In genomic region chr18:24014062-24014985, GRCh38 we compare ENCODE assay signal across 8 cellular contexts. TPM values are rescaled to one million over a fixed set of nuclear protein-coding genes. Genes with fewer than 3 reads are reported as not detected.
DNase-seq lines count a peak whose midpoint lies in the region; ATAC-seq and TF ChIP-seq lines count a peak whose summit lies in the region.

TSS of gene TTC39C (plus strand) at chr18:24014754. CDS start at chr18:24014872, 118 bp downstream.

- peak within 1 kb of the TSS; percentile 93 for H3K4me3 Mint-ChIP-seq in activated CD8-positive, alpha-beta memory T cell treated with anti-CD3 and anti-CD28 coated beads, Interleukin-2, amount 10 ng/mL, durations not matched to agents 7 days and 5 days
- peak within 1 kb of the TSS; percentile 80 for H3K4me3 Mint-ChIP-seq in endodermal cell

- H3K27ac ChIP-seq in endodermal cell (ENCODE audit: low read depth, low read length) = peak within 1 kb of the TSS; percentile 47

- H3K36me3 Mint-ChIP-seq in activated CD8-positive, alpha-beta memory T cell treated with anti-CD3 and anti-CD28 coated beads, Interleukin-2, amount 10 ng/mL, durations not matched to agents 7 days and 5 days = peaks cover 26% of the 10 kb centered on the region
- no peaks in the 10 kb centered on the region for H3K36me3 Mint-ChIP-seq in endodermal cell (ENCODE audit: low read depth)

- peak within 1 kb of the TSS; percentile 82 for H3K27ac Mint-ChIP-seq in activated CD8-positive, alpha-beta memory T cell treated with anti-CD3 and anti-CD28 coated beads, Interleukin-2, amount 10 ng/mL, durations not matched to agents 7 days and 5 days
- H3K27ac Mint-ChIP-seq in endodermal cell = peak within 1 kb of the TSS; percentile 73

- no peaks in the 10 kb centered on the region for H3K9me3 Mint-ChIP-seq in activated CD8-positive, alpha-beta memory T cell treated with anti-CD3 and anti-CD28 coated beads, Interleukin-2, amount 10 ng/mL, durations not matched to agents 7 days and 5 days (ENCODE audit: low read depth)
- H3K9me3 Mint-ChIP-seq in endodermal cell = no peaks in the 10 kb centered on the region

- peak within 1 kb of the TSS; percentile 83 for H3K4me3 ChIP-seq in endodermal cell (ENCODE audit: low read length)
- peak within 1 kb of the TSS; percentile 68 for H3K4me3 ChIP-seq in mononuclear cell (ENCODE audit: low read length)

- no peaks in the 10 kb centered on the region for H3K36me3 ChIP-seq in endodermal cell (ENCODE audit: control insufficient read depth, insufficient read depth, low read length)

- peak; percentile 30 for ATAC-seq in HG03095 (IDR thresholded peaks at IDR 0.05; ENCODE audit: unreplicated experiment)
- ATAC-seq in activated CD8-positive, alpha-beta memory T cell treated with anti-CD3 and anti-CD28 coated beads, Interleukin-2, amount 10 ng/mL, durations not matched to agents 7 days and 5 days = peak; percentile 70

- peaks cover 72% of the 10 kb centered on the region for H3K4me1 Mint-ChIP-seq in activated CD8-positive, alpha-beta memory T cell treated with anti-CD3 and anti-CD28 coated beads, Interleukin-2, amount 10 ng/mL, durations not matched to agents 7 days and 5 days
- peaks cover 29% of the 10 kb centered on the region for H3K4me1 Mint-ChIP-seq in endodermal cell

- H3K27me3 ChIP-seq in endodermal cell (ENCODE audit: control insufficient read depth, insufficient read depth, low read length, poor library complexity, severe bottlenecking) (peaks cover 54% of the 10 kb centered on the region), mononuclear cell (ENCODE audit: insufficient read depth, low read length) (no peaks in the 10 kb centered on the region)

- CTCF ChIA-PET in activated CD8-positive, alpha-beta memory T cell treated with anti-CD3 and anti-CD28 coated beads, Interleukin-2, amount 10 ng/mL, durations not matched to agents 7 days and 5 days (lab: Charles Lee) = interaction anchor here (0.7 to 3.5 kb wide), 7 partner anchors 8 to 154 kb away, joined by 3 to 8 read pairs (median 3); no protein-coding TSS in a partner anchor

- DNase-seq in NOMO-1 (lab: John Stamatoyannopoulos, UW; ENCODE audit: unreplicated experiment in 2 of 2) (peak; percentile 47 to 48), NOMO-1 treated with dmso at 0.1 percent for 144 hours (lab: John Stamatoyannopoulos, UW; ENCODE audit: unreplicated experiment) (no peak), NOMO-1 treated with DMSO at 0.1 percent for 48 hours (lab: John Stamatoyannopoulos, UW; ENCODE audit: unreplicated experiment) (peak; percentile 54), endodermal cell (peak; percentile 82)
- DNase-seq in activated CD8-positive, alpha-beta memory T cell treated with anti-CD3 and anti-CD28 coated beads, Interleukin-2, amount 10 ng/mL, durations not matched to agents 7 days and 5 days = peak; percentile 92
- DNase-seq in stimulated activated CD8-positive, alpha-beta memory T cell treated with anti-CD3 and anti-CD28 coated beads, Interleukin-4, amount 100 ng/mL, for 1 hour (ENCODE audit: low read depth in 2 of 2, low spot score in 1 of 2) = peak; percentile 62 to 68

- no peaks in the 10 kb centered on the region for H3K9me3 ChIP-seq in endodermal cell (ENCODE audit: control insufficient read depth, low read length)
- H3K9me3 ChIP-seq in mononuclear cell (ENCODE audit: low read depth, low read length) = no peaks in the 10 kb centered on the region

- H3K4me1 ChIP-seq in endodermal cell (ENCODE audit: control insufficient read depth, insufficient read depth, low read length) (peaks cover 5% of the 10 kb centered on the region), mononuclear cell (ENCODE audit: insufficient read depth, low read length) (peaks cover 87% of the 10 kb centered on the region)

- H3K9ac ChIP-seq in endodermal cell (ENCODE audit: extremely low read depth, low read length, poor library complexity, severe bottlenecking) = peak within 1 kb of the TSS; percentile 43

- TF ChIP-seq CTCF in endodermal cell (conservative IDR thresholded peaks at IDR 0.05) = peak; percentile 23

- H3K27me3 Mint-ChIP-seq in activated CD8-positive, alpha-beta memory T cell treated with anti-CD3 and anti-CD28 coated beads, Interleukin-2, amount 10 ng/mL, durations not matched to agents 7 days and 5 days = no peaks in the 10 kb centered on the region
- peaks cover 38% of the 10 kb centered on the region for H3K27me3 Mint-ChIP-seq in endodermal cell (ENCODE audit: insufficient read depth)

- 0% methylated on average over 16 to 118 of the region's 118 CpGs for WGBS in endodermal cell (ENCODE audit: insufficient coverage in 1 of 2, insufficient read length in 1 of 2), 2 experiments

RNA-seq across cellular contexts. Expression of gene TTC39C, which starts in this region (rescaled TPM):
- total RNA-seq in activated CD8-positive, alpha-beta memory T cell treated with anti-CD3 and anti-CD28 coated beads, Interleukin-2, amount 10 ng/mL, durations not matched to agents 7 days and 5 days = 10 to 100 TPM; 59.0 to 69.7 TPM
- total RNA-seq in endodermal cell = 10 to 100 TPM; 14.0 to 19.7 TPM
- 15.0 TPM for polyA plus RNA-seq in endodermal cell (2013, experiment 1 of 2)
- polyA plus RNA-seq in endodermal cell (2013, experiment 2 of 2) = 11.7 TPM
- total RNA-seq in mononuclear cell = 81.8 TPM
